In the genomic region with DNA sequence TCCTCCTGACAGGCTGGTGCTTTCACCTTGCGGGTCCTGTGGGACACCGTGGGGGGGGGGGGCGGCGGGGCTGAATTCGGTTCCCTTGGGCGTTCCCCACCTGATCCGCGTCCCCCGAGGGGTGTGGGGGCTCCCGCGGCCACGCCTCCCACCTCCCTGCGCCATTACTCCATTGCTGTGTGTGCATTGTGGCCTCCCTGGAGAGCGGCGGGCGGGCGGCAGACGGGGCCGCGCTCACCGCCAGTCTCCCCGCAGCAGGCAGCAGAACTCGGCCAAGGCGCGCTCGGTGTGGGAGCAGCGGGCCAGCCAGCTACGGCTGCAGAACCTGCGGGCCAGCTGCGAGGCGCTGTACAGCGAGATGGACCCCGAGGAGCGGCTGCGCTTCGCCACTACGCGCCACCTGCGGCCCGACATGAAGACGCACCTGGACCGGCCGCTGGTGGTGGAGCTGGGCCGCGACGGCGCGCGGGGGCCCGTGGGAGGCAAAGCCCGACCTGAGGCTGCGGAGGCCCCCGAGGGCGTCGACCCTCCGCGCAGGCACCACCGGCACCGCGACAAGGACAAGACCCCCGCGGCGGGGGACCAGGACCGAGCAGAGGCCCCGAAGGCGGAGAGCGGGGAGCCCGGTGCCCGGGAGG, we compare ENCODE assay signal across 10 cellular contexts.
DNase-seq lines count a peak whose midpoint lies in the region; ATAC-seq and TF ChIP-seq lines count a peak whose summit lies in the region.
"Had no signal": no experiment of that assay in that cellular context is flagged by ENCODE, and none has a peak within 500 bp of the region (broad histone marks: within the 10 kb centered on the region; RNA-seq: fewer than 3 reads in every experiment).

No MANE protein-coding gene starts in this region.

- H3K27me3 ChIP-seq in Caco-2 (replicated peaks; ENCODE audit: control insufficient read depth, insufficient read depth, low read length) (peaks cover 1% of the 10 kb centered on the region), HUES48 (ENCODE audit: control insufficient read depth, insufficient read depth, low read length) (peaks cover 14% of the 10 kb centered on the region), parathyroid adenoma (ENCODE audit: control insufficient read depth, insufficient read depth, low read length) (no peaks in the 10 kb centered on the region)
- H3K27me3 ChIP-seq in effector memory CD4-positive, alpha-beta T cell (replicated peaks; ENCODE audit: control insufficient read depth, insufficient read depth, low read length, poor library complexity, severe bottlenecking) = peaks cover 6% of the 10 kb centered on the region

- ATAC-seq in activated T-helper 17 cell treated with anti-CD3 and anti-CD28 coated beads, Interleukin-2, amount 50 U/mL, for 72 hours (replicated peaks) = no peak

- H3K36me3 ChIP-seq in Caco-2 (ENCODE audit: control insufficient read depth, insufficient read depth, low read length) (no peaks in the 10 kb centered on the region), HUES48 (ENCODE audit: control insufficient read depth, insufficient read depth, low read length) (peaks cover 11% of the 10 kb centered on the region; the same call in 1 of the 2 replicates), parathyroid adenoma (ENCODE audit: control insufficient read depth, insufficient read depth, low read length) (no peaks in the 10 kb centered on the region)
- H3K36me3 ChIP-seq in effector memory CD4-positive, alpha-beta T cell (ENCODE audit: control insufficient read depth, insufficient read depth, low read length) = no peaks in the 10 kb centered on the region

- H3K4me1 ChIP-seq in Caco-2 = peaks cover 4% of the 10 kb centered on the region; the same call in 1 of the 2 replicates
- no peaks in the 10 kb centered on the region for H3K4me1 ChIP-seq in HUES48 (ENCODE audit: control insufficient read depth, insufficient read depth, low read length)
- H3K4me1 ChIP-seq in effector memory CD4-positive, alpha-beta T cell (ENCODE audit: control insufficient read depth, insufficient read depth, low read length, poor library complexity, severe bottlenecking) = no peaks in the 10 kb centered on the region
- H3K4me1 ChIP-seq in parathyroid adenoma = no peaks in the 10 kb centered on the region

- H3K4me3 Mint-ChIP-seq in Caco-2 (ENCODE audit: unreplicated experiment) = no peak overlapping the region
- H3K4me3 Mint-ChIP-seq in activated T-helper 17 cell treated with anti-CD3 and anti-CD28 coated beads, Interleukin-2, amount 50 U/mL, for 72 hours = no peak overlapping the region
- H3K4me3 Mint-ChIP-seq: activated B cell treated with CpG ODN at 0.5 μM for 24 hours had no signal

- H3K4me2 ChIP-seq in parathyroid adenoma (ENCODE audit: low read length) = peak overlapping the region; percentile 51

- H3K9ac ChIP-seq in HUES48 (ENCODE audit: low read depth, low read length) (no peak overlapping the region), parathyroid adenoma (no peak overlapping the region)

- no peak for TF ChIP-seq CTCF in Caco-2 (IDR thresholded peaks at IDR 0.05; ENCODE audit: insufficient read depth in 1 of 2, low read depth in 1 of 2, low read length in 1 of 2, severe bottlenecking in 1 of 2, unreplicated experiment in 1 of 2)
- TF ChIP-seq CTCF in parathyroid adenoma (IDR thresholded peaks at IDR 0.05) = no peak

- DNase-seq in Caco-2 (no peak), NCI-H2081 treated with DMSO at 0.1 percent for 48 hours (lab: John Stamatoyannopoulos, UW) (no peak), HK-2 (ENCODE audit: unreplicated experiment) (no peak), NCI-H446 (lab: John Stamatoyannopoulos, UW) (no peak)
- no peak for DNase-seq in effector memory CD4-positive, alpha-beta T cell
- DNase-seq: activated B cell treated with CpG ODN at 0.5 μM for 24 hours, NCI-H146 had no signal

- peaks cover 6% of the 10 kb centered on the region for H3K27me3 Mint-ChIP-seq in Caco-2 (ENCODE audit: insufficient read depth, unreplicated experiment)
- peaks cover 32% of the 10 kb centered on the region for H3K27me3 Mint-ChIP-seq in activated T-helper 17 cell treated with anti-CD3 and anti-CD28 coated beads, Interleukin-2, amount 50 U/mL, for 72 hours

- no peaks in the 10 kb centered on the region for H3K9me3 ChIP-seq in Caco-2
- H3K9me3 ChIP-seq in HUES48 (ENCODE audit: control insufficient read depth, insufficient read depth, low read length) = no peaks in the 10 kb centered on the region
- H3K9me3 ChIP-seq in effector memory CD4-positive, alpha-beta T cell (ENCODE audit: control insufficient read depth, low read length) = no peaks in the 10 kb centered on the region
- H3K9me3 ChIP-seq in parathyroid adenoma (ENCODE audit: control insufficient read depth, low read length) = no peaks in the 10 kb centered on the region

- no peak overlapping the region for H3K27ac ChIP-seq in HUES48 (ENCODE audit: low read depth, low read length)
- no peak overlapping the region for H3K27ac ChIP-seq in effector memory CD4-positive, alpha-beta T cell (ENCODE audit: insufficient read depth, low read length, poor library complexity, severe bottlenecking)
- H3K27ac ChIP-seq in parathyroid adenoma = peak overlapping the region; percentile 71

- H2AFZ ChIP-seq in parathyroid adenoma = peak overlapping the region; percentile 88

- CTCF ChIA-PET in Caco-2 (lab: Charles Lee) = no interaction called here

- no peaks in the 10 kb centered on the region for H3K9me3 Mint-ChIP-seq in Caco-2 (ENCODE audit: unreplicated experiment)
- H3K9me3 Mint-ChIP-seq in activated T-helper 17 cell treated with anti-CD3 and anti-CD28 coated beads, Interleukin-2, amount 50 U/mL, for 72 hours = no peaks in the 10 kb centered on the region
- H3K9me3 Mint-ChIP-seq: activated B cell treated with CpG ODN at 0.5 μM for 24 hours had no signal

- no peak overlapping the region for H3K27ac Mint-ChIP-seq in Caco-2 (ENCODE audit: unreplicated experiment)
- no peak overlapping the region for H3K27ac Mint-ChIP-seq in activated T-helper 17 cell treated with anti-CD3 and anti-CD28 coated beads, Interleukin-2, amount 50 U/mL, for 72 hours
- H3K27ac Mint-ChIP-seq: activated B cell treated with CpG ODN at 0.5 μM for 24 hours had no signal

- H3K4me1 Mint-ChIP-seq in Caco-2 (ENCODE audit: low read depth, unreplicated experiment) = no peaks in the 10 kb centered on the region
- H3K4me1 Mint-ChIP-seq in activated T-helper 17 cell treated with anti-CD3 and anti-CD28 coated beads, Interleukin-2, amount 50 U/mL, for 72 hours = no peaks in the 10 kb centered on the region
- H3K4me1 Mint-ChIP-seq: activated B cell treated with CpG ODN at 0.5 μM for 24 hours had no signal

- POLR2A ChIA-PET in Caco-2 (lab: Charles Lee) = no interaction called here

- BruUV-seq in Caco-2 (replicated peaks; lab: Mats Ljungman, UMichigan) = no TSS peak

- intact Hi-C loops in Caco-2 (cut with micrococcal nuclease; ENCODE audit: unreplicated experiment) = no loop called here

- H3K36me3 Mint-ChIP-seq in Caco-2 (ENCODE audit: insufficient read depth, unreplicated experiment) = no peaks in the 10 kb centered on the region
- no peaks in the 10 kb centered on the region for H3K36me3 Mint-ChIP-seq in activated T-helper 17 cell treated with anti-CD3 and anti-CD28 coated beads, Interleukin-2, amount 50 U/mL, for 72 hours (ENCODE audit: low read depth)

- peak overlapping the region; percentile 3; the same call in 1 of the 2 replicates for H3K4me3 ChIP-seq in Caco-2 (ENCODE audit: low read depth, low read length)
- H3K4me3 ChIP-seq in HUES48 (ENCODE audit: low read depth, low read length) = peak overlapping the region; percentile 63
- H3K4me3 ChIP-seq in effector memory CD4-positive, alpha-beta T cell (ENCODE audit: insufficient read depth, low read depth, low read length, poor library complexity, severe bottlenecking) = peak overlapping the region; percentile 12
- peak overlapping the region; percentile 27 for H3K4me3 ChIP-seq in parathyroid adenoma (ENCODE audit: low read depth, low read length)

- H3K79me2 ChIP-seq in parathyroid adenoma = no peaks in the 10 kb centered on the region

Comparison
In these comparisons a context has a peak if more than half of its experiments do, and no peak if none do; other contexts are left out.
1. H3K4me3 ChIP-seq: peak in every context shown above with its lines; median percentile 63 in HUES48; 27 in parathyroid adenoma; 12 in effector memory CD4-positive, alpha-beta T cell; 3 in Caco-2.